Comparison of ENCODE assay signal across 21 cellular contexts in genomic region chr6:53858913-53859312, GRCh38.
"Had no signal": no experiment of that assay in that cellular context is flagged by ENCODE, and none has a peak within 500 bp of the region (broad histone marks: within the 10 kb centered on the region; RNA-seq: fewer than 3 reads in every experiment).

No MANE protein-coding gene starts in this region.

- H3K27me3 ChIP-seq: SJCRH30 had no signal

- H3K4me3 ChIP-seq: K562, SJCRH30, SK-N-MC had no signal

- H3K9me3 ChIP-seq: SJCRH30 had no signal

- H3K27ac ChIP-seq: KMS-11, SJCRH30, SK-N-MC had no signal

- DNase-seq: Kasumi-1, MV-4-11, NCI-H1048, NCI-H1105, NCI-H1417, NCI-H1436 treated with DMSO at 0.1 percent for 48 hours, NCI-H1694, NCI-H187 treated with DMSO at 0.1 percent for 48 hours, NCI-H2081, NCI-H2107, NCI-H2227 treated with DMSO at 0.1 percent for 48 hours, NCI-H510A, NCI-H524 treated with DMSO at 0.1 percent for 48 hours, NCI-H69, NCI-H774, PC-3, SHP77 treated with DMSO at 0.1 percent for 48 hours, SJCRH30 had no signal

- H3K36me3 ChIP-seq: SJCRH30 had no signal
